15 cellular contexts compared by ENCODE assay signal in genomic region chr1:201014816-201015200, GRCh38. TPM values are rescaled to one million over a fixed set of nuclear protein-coding genes. Genes with fewer than 3 reads are reported as not detected.
DNase-seq lines count a peak whose midpoint lies in the region; ATAC-seq, FAIRE-seq and TF ChIP-seq lines count a peak whose summit lies in the region.
"Had no signal": no experiment of that assay in that cellular context is flagged by ENCODE, and none has a peak within 500 bp of the region (broad histone marks: within the 10 kb centered on the region; RNA-seq: fewer than 3 reads in every experiment).

No MANE protein-coding gene starts in this region.

- peak overlapping the region; percentile 58 for H3K27ac Mint-ChIP-seq in activated T-helper 2 cell treated with anti-CD3 and anti-CD28 coated beads, Interferon-gamma antibody, Interleukin-2, Interleukin-4, amounts not matched to agents 10 μg/mL and 5 μg/mL and 100 μg/mL, durations not matched to agents 14 hours and 24 hours and 36 hours
- H3K27ac Mint-ChIP-seq in T-cell: peak overlapping the region in 1 of 2 donors; percentile 22

- TF ChIP-seq EP300 in HepG2 (IDR thresholded peaks at IDR 0.05; ENCODE audit: low read depth in 2 of 2, low read length in 2 of 2) (no peak), HepG2 (CRISPR knock-in tag; IDR thresholded peaks at IDR 0.05; ENCODE audit: borderline replicate concordance) (no peak)

- no peaks in the 10 kb centered on the region for H3K9me3 Mint-ChIP-seq in activated T-helper 2 cell treated with anti-CD3 and anti-CD28 coated beads, Interferon-gamma antibody, Interleukin-2, Interleukin-4, amounts not matched to agents 10 μg/mL and 5 μg/mL and 100 μg/mL, durations not matched to agents 14 hours and 24 hours and 36 hours
- H3K9me3 Mint-ChIP-seq in T-cell: no peaks in the 10 kb centered on the region
- H3K9me3 Mint-ChIP-seq: CD8-positive, alpha-beta T cell had no signal

- POLR2A ChIA-PET in T-cell (lab: Charles Lee) (interaction anchor here in 1 of 2 donors (0.6 kb wide), 1 partner anchor 87 kb away, joined by 5 read pairs; no protein-coding TSS in a partner anchor), HepG2 (lab: Yijun Ruan, JAX) (interaction anchor here (1.1 kb wide), 1 partner anchor 205 kb away, joined by 3 read pairs; no protein-coding TSS in a partner anchor)

- intact Hi-C loops in activated T-helper 2 cell treated with anti-CD3 and anti-CD28 coated beads, Interferon-gamma antibody, Interleukin-2, Interleukin-4, amounts not matched to agents 10 μg/mL and 5 μg/mL and 100 μg/mL, durations not matched to agents 14 hours and 24 hours and 36 hours (cut with micrococcal nuclease): loop anchor here (5.0 kb wide), 2 partner anchors 343 to 1147 kb away; partner anchors contain the start of gene PTPN7
- intact Hi-C loops in HepG2 (cut with micrococcal nuclease; ENCODE audit: unreplicated experiment): no loop called here

- H2AFZ ChIP-seq in HepG2 (ENCODE audit: low read length): no peak overlapping the region

- no peak for TF ChIP-seq CTCF in HepG2 (CRISPR knock-in tag; IDR thresholded peaks at IDR 0.05)

- H4K20me1 ChIP-seq in HepG2 (ENCODE audit: insufficient read depth, low read length): no peaks in the 10 kb centered on the region

- H3K4me3 ChIP-seq in HepG2 (replicated peaks in 1 of 3; ENCODE audit: insufficient read depth in 1 of 3, low read depth in 2 of 3, low read length in 3 of 3): no peak overlapping the region

- H3K36me3 Mint-ChIP-seq in activated T-helper 2 cell treated with anti-CD3 and anti-CD28 coated beads, Interferon-gamma antibody, Interleukin-2, Interleukin-4, amounts not matched to agents 10 μg/mL and 5 μg/mL and 100 μg/mL, durations not matched to agents 14 hours and 24 hours and 36 hours (ENCODE audit: low read depth): peaks cover 11% of the 10 kb centered on the region
- H3K36me3 Mint-ChIP-seq in T-cell: peaks cover 5% of the 10 kb centered on the region

- H3K36me3 ChIP-seq in HepG2 (replicated peaks in 1 of 2; ENCODE audit: control insufficient read depth in 1 of 2, insufficient read depth in 2 of 2, low read length in 2 of 2): no peaks in the 10 kb centered on the region
- H3K36me3 ChIP-seq: brain microvascular endothelial cell, right atrium auricular region had no signal

- peaks cover 30% of the 10 kb centered on the region for H3K4me1 ChIP-seq in HepG2 (ENCODE audit: insufficient read depth, low read length)

- ATAC-seq in T-cell (replicated peaks in 1 of 4): no peak
- no peak for ATAC-seq in HG02610 (IDR thresholded peaks at IDR 0.05; ENCODE audit: unreplicated experiment)
- ATAC-seq in HepG2: no peak
- ATAC-seq: CD8-positive, alpha-beta T cell had no signal

- H3K27me3 Mint-ChIP-seq in activated T-helper 2 cell treated with anti-CD3 and anti-CD28 coated beads, Interferon-gamma antibody, Interleukin-2, Interleukin-4, amounts not matched to agents 10 μg/mL and 5 μg/mL and 100 μg/mL, durations not matched to agents 14 hours and 24 hours and 36 hours (ENCODE audit: low read depth): no peaks in the 10 kb centered on the region
- no peaks in the 10 kb centered on the region for H3K27me3 Mint-ChIP-seq in T-cell

- TF ChIP-seq RAD21 in HepG2 (CRISPR knock-in tag; IDR thresholded peaks at IDR 0.05): no peak

- no peaks in the 10 kb centered on the region for H3K27me3 ChIP-seq in layer of hippocampus (ENCODE audit: control insufficient read depth, insufficient read depth, low read length)
- H3K27me3 ChIP-seq in HepG2 (ENCODE audit: control insufficient read depth in 1 of 2, insufficient read depth in 2 of 2, low read length in 2 of 2): peaks cover 6 to 36% of the 10 kb centered on the region in 2 experiments; a peak in 4 of 5 replicates
- H3K27me3 ChIP-seq: brain microvascular endothelial cell, right atrium auricular region had no signal

- peak overlapping the region; percentile 64 for H3K27ac ChIP-seq in layer of hippocampus (ENCODE audit: low read depth, low read length)
- no peak overlapping the region for H3K27ac ChIP-seq in HepG2 (ENCODE audit: extremely low read length, insufficient read depth, low read length)
- H3K27ac ChIP-seq: brain microvascular endothelial cell, right atrium auricular region had no signal

- 80% methylated on average over 3 of the region's 3 CpGs for WGBS in HepG2 (ENCODE audit: low lambda C conversion rate)

- H3K4me3 Mint-ChIP-seq in activated T-helper 2 cell treated with anti-CD3 and anti-CD28 coated beads, Interferon-gamma antibody, Interleukin-2, Interleukin-4, amounts not matched to agents 10 μg/mL and 5 μg/mL and 100 μg/mL, durations not matched to agents 14 hours and 24 hours and 36 hours (ENCODE audit: low read depth): no peak overlapping the region
- peak overlapping the region in 1 of 3 donors; percentile 99 for H3K4me3 Mint-ChIP-seq in T-cell

- no peaks in the 10 kb centered on the region for H3K79me2 ChIP-seq in HepG2 (ENCODE audit: insufficient read depth, low read length)

- no peak for FAIRE-seq in HepG2 (lab: Jason Lieb, UNC)
- FAIRE-seq: RCC 7860 had no signal

- no peak for TF ChIP-seq POLR2A in HepG2 (IDR thresholded peaks at IDR 0.05; ENCODE audit: insufficient read depth in 1 of 2, low read depth in 2 of 2, low read length in 2 of 2)

- H3K4me1 Mint-ChIP-seq in activated T-helper 2 cell treated with anti-CD3 and anti-CD28 coated beads, Interferon-gamma antibody, Interleukin-2, Interleukin-4, amounts not matched to agents 10 μg/mL and 5 μg/mL and 100 μg/mL, durations not matched to agents 14 hours and 24 hours and 36 hours (ENCODE audit: low read depth): peaks cover 74% of the 10 kb centered on the region
- H3K4me1 Mint-ChIP-seq in T-cell: peaks cover 83 to 93% (median 91%) of the 10 kb centered on the region in 3 donors

- H3K4me2 ChIP-seq in HepG2 (ENCODE audit: low read depth, low read length): no peak overlapping the region

- CTCF ChIA-PET in T-cell (lab: Charles Lee): interaction anchor here in 1 of 2 donors (0.6 to 1.6 kb wide), 2 partner anchors 31 to 43 kb away, joined by 4 to 8 read pairs; no protein-coding TSS in a partner anchor
- CTCF ChIA-PET in HepG2 (lab: Yijun Ruan, JAX; ENCODE audit: low intra/inter-chr PET ratio, low total read pairs): no interaction called here

- H3K9me3 ChIP-seq in HepG2 (ENCODE audit: low read length): no peaks in the 10 kb centered on the region
- H3K9me3 ChIP-seq: right atrium auricular region had no signal

- in situ Hi-C loops in HepG2 (cut with HindIII; ENCODE audit: extremely low pct_ligation_motif_present, low pct_unique_long_range_greater_than_20kb): no loop called here

- no TSS peak for BruUV-seq in HepG2 (replicated peaks; lab: Mats Ljungman, UMichigan)

- no peak overlapping the region for H3K9ac ChIP-seq in HepG2 (ENCODE audit: insufficient read depth, low read depth, low read length)

- DNase-seq in CD1c-positive myeloid dendritic cell (ENCODE audit: extremely low spot score) (peak; percentile 45), HT1080 (ENCODE audit: low read depth) (peak; percentile 38), T-cell (no peak), HepG2 (ENCODE audit: low spot score) (no peak)
- no peak for DNase-seq in activated T-helper 2 cell treated with anti-CD3 and anti-CD28 coated beads, Interferon-gamma antibody, Interleukin-2, Interleukin-4, amounts not matched to agents 10 μg/mL and 5 μg/mL and 100 μg/mL, durations not matched to agents 14 hours and 24 hours and 36 hours (ENCODE audit: low spot score)
- DNase-seq: brain microvascular endothelial cell; CD8-positive, alpha-beta T cell; HCEC 1CT; left cardiac atrium; NCI-H1105 treated with DMSO at 0.1 percent for 48 hours; NCI-H345 had no signal

TF ChIP-seq in HepG2, 621 proteins besides CTCF, POLR2A, EP300 and RAD21 (continues in another document):
- TF ChIP-seq ZNF556 (CRISPR knock-in tag; IDR thresholded peaks at IDR 0.05; ENCODE audit: borderline replicate concordance) (no peak), ZNF737 (CRISPR knock-in tag; IDR thresholded peaks at IDR 0.05; ENCODE audit: borderline replicate concordance) (no peak), ZMAT5 (CRISPR knock-in tag; IDR thresholded peaks at IDR 0.05; ENCODE audit: borderline replicate concordance, low read depth) (no peak), RARA (CRISPR knock-in tag; IDR thresholded peaks at IDR 0.05) (no peak), ATRX (CRISPR knock-in tag; IDR thresholded peaks at IDR 0.05; ENCODE audit: borderline replicate concordance) (no peak)

RNA-seq across cellular contexts. Expression of gene KIF21B, which starts 8.7 kb away (rescaled TPM):
- total RNA-seq in HT1080 (2014; rRNA removed; shearing (Covaris generic)): 4.7 and 5.2 TPM in 2 replicates
- polyA plus RNA-seq in HT1080 (2015; cell fraction: cytosol; rRNA removed): 7.9 and 8.9 TPM in 2 replicates
- 14.3 and 15.3 TPM in 2 replicates for polyA plus RNA-seq in HT1080 (2015; cell fraction: nucleus; rRNA removed)
- total RNA-seq in activated T-helper 2 cell treated with anti-CD3 and anti-CD28 coated beads, Interferon-gamma antibody, Interleukin-2, Interleukin-4, amounts not matched to agents 10 μg/mL and 5 μg/mL and 100 μg/mL, durations not matched to agents 14 hours and 24 hours and 36 hours: 50.4 and 53.2 TPM in 2 replicates
- 100 to 1,000 TPM in 3 of 5 donors, 10 to 100 TPM in 2; 70.8 to 110 (median 101) TPM for total RNA-seq in T-cell
- total RNA-seq in HepG2 (2016; rRNA removed; fragmentation: Illumina TruSeq; extraction: Trizol): 0.13 and 0.20 TPM in 2 replicates
- total RNA-seq in HepG2 (2016; cell fraction: cytosol; rRNA removed; fragmentation: Illumina TruSeq; extraction: Trizol; ENCODE audit: low read depth): 0.20 and 0.26 TPM in 2 replicates
- total RNA-seq in HepG2 (2016; cell fraction: insoluble cytoplasmic fraction; rRNA removed; fragmentation: Illumina TruSeq; extraction: Trizol): 0.18 and 0.24 TPM in 2 replicates
- total RNA-seq in HepG2 (2016; cell fraction: membrane; rRNA removed; fragmentation: Illumina TruSeq; extraction: Trizol): 0.28 and 0.31 TPM in 2 replicates
- total RNA-seq in HepG2 (2016; cell fraction: nucleus; rRNA removed; fragmentation: Illumina TruSeq; extraction: Trizol): 0.19 and 0.22 TPM in 2 replicates
- 0.17 and 0.22 TPM in 2 replicates for polyA plus RNA-seq in HepG2 (2011; rRNA removed)
- polyA plus RNA-seq in HepG2 (2011; cell fraction: cytosol; rRNA removed): 0.17 and 0.25 TPM in 2 replicates
- polyA plus RNA-seq in HepG2 (2011; cell fraction: nucleus; rRNA removed): 0.76 and 0.82 TPM in 2 replicates
- polyA plus RNA-seq in HepG2 (2012): 0.15 and 0.25 TPM in 2 replicates
- polyA plus RNA-seq in HepG2 (2016; cell fraction: cytosol; fragmentation: Illumina TruSeq; extraction: Trizol; ENCODE audit: low read depth): 0.27 and 0.36 TPM in 2 replicates
- 0.05 and 0.10 TPM in 2 replicates for polyA plus RNA-seq in HepG2 (2016; cell fraction: insoluble cytoplasmic fraction; fragmentation: Illumina TruSeq; extraction: Trizol; ENCODE audit: low read depth)
- 0.26 and 0.30 TPM in 2 replicates for polyA plus RNA-seq in HepG2 (2016; cell fraction: membrane; fragmentation: Illumina TruSeq; extraction: Trizol; ENCODE audit: low read depth)
- 0.25 TPM in 2 replicates for polyA plus RNA-seq in HepG2 (2016; cell fraction: nucleus; fragmentation: Illumina TruSeq; extraction: Trizol; ENCODE audit: insufficient read depth, low read depth)
- 1.0 and 6.8 TPM in 2 replicates for polyA minus RNA-seq in HepG2 (2011; rRNA and poly(A)+ RNA removed; ENCODE audit: low replicate concordance)
- polyA minus RNA-seq in HepG2 (2011; cell fraction: cytosol; rRNA and poly(A)+ RNA removed): 0.30 and 0.44 TPM in 2 replicates
- 0.37 and 0.52 TPM in 2 replicates for polyA minus RNA-seq in HepG2 (2011; cell fraction: nucleus; rRNA and poly(A)+ RNA removed)

Comparison
In these comparisons a context has a peak if more than half of its experiments do, and no peak if none do; other contexts are left out.
1. DNase-seq: peak in CD1c-positive myeloid dendritic cell (single experiment) and HT1080 (single experiment); none in activated T-helper 2 cell treated with anti-CD3 and anti-CD28 coated beads, Interferon-gamma antibody, Interleukin-2, Interleukin-4, amounts not matched to agents 10 μg/mL and 5 μg/mL and 100 μg/mL, durations not matched to agents 14 hours and 24 hours and 36 hours (single experiment), T-cell (0 of 34) and HepG2 (single experiment).